16 cellular contexts compared by ENCODE assay signal in the genomic region with DNA sequence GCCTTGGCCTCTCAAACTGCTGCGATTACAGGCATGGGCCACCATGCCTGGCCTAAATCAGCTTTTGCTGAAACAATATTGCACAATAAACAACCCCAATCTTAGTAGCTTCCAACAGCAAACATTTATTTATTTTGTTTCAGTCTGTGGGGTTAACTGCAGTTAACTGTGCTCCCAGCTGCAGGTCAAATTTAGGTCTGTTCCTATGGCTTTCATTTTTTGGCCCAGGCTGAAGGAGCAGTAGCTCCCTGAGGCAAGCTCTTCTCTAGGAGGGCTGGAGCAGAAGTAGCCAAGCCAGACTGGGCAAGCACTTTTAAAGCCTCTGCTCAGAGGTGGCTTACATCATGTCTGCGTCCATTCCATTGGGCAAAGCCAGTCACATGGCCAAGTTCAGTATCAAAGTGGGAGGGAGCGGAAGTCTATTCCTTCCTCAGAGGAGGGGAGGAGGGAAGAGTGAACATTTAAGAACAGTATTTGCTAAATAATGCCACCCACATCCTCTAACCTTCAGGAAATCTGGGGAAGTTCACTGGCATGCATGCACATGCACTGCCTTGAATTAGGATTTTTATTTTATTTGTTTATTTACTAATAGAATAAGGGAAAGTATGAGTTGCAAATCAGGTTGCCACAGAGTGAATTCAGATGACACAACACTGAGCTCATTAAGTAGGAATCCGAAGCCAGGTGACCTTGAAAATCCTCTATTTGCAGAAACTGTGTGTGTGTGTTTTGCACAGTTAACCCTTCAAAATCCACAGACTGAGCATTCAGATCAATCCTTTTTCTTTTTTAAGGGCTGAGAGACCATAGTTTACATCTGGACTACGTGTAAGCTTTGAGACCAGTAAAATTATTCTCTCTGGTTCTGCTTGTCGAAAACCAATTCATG.
DNase-seq lines count a peak whose midpoint lies in the region; ATAC-seq, FAIRE-seq and TF ChIP-seq lines count a peak whose summit lies in the region.
"Had no signal": no experiment of that assay in that cellular context is flagged by ENCODE, and none has a peak within 500 bp of the region (broad histone marks: within the 10 kb centered on the region; RNA-seq: fewer than 3 reads in every experiment).

No MANE protein-coding gene starts in this region.

- H2AFZ ChIP-seq in HepG2 (ENCODE audit: low read length) = no peak overlapping the region
- H2AFZ ChIP-seq: PC-9 had no signal

- TF ChIP-seq EP300 in HepG2 (IDR thresholded peaks at IDR 0.05; ENCODE audit: low read depth in 2 of 2, low read length in 2 of 2) (no peak), HepG2 (CRISPR knock-in tag; IDR thresholded peaks at IDR 0.05; ENCODE audit: borderline replicate concordance) (no peak)

- H3K79me2 ChIP-seq in HepG2 (ENCODE audit: insufficient read depth, low read length) = no peaks in the 10 kb centered on the region

- H3K27ac ChIP-seq in HepG2 (ENCODE audit: extremely low read length, insufficient read depth, low read length) = no peak overlapping the region
- H3K27ac ChIP-seq: PC-9 had no signal

- BruUV-seq in HepG2 (replicated peaks; lab: Mats Ljungman, UMichigan) = no TSS peak

- DNase-seq in DMS53 treated with DMSO at 0.1 percent for 48 hours (lab: John Stamatoyannopoulos, UW; ENCODE audit: unreplicated experiment) (peak; percentile 3), HuH-7.5 (ENCODE audit: low spot score) (peak; percentile 26), bronchial epithelial cell (ENCODE audit: low read depth) (peak; percentile 60), HepG2 (ENCODE audit: low spot score) (peak; percentile 50), T-helper 2 cell (no peak), GDM1 (lab: John Stamatoyannopoulos, UW) (no peak), glomerular visceral epithelial cell (ENCODE audit: extremely low spot score) (no peak)
- DNase-seq: activated B cell treated with CpG ODN at 0.5 μM for 24 hours; activated naive CD4-positive, alpha-beta T cell treated with anti-CD3 and anti-CD28 coated beads for 36 hours; NCI-H1417 treated with DMSO at 0.1 percent for 48 hours; NCI-H345; PC-9; stimulated activated naive CD4-positive, alpha-beta T cell treated with Interleukin-2 at 50 U/mL for 16 hours; SW 1271 had no signal

- FAIRE-seq in bronchial epithelial cell (lab: Jason Lieb, UNC) (peak; percentile 70), HepG2 (lab: Jason Lieb, UNC) (no peak)
- FAIRE-seq: H54 had no signal

- TF ChIP-seq CTCF in bronchial epithelial cell (IDR thresholded peaks at IDR 0.05; ENCODE audit: insufficient read depth, low read length, severe bottlenecking) (no peak), HepG2 (CRISPR knock-in tag; IDR thresholded peaks at IDR 0.05) (no peak)

- no peaks in the 10 kb centered on the region for H3K36me3 ChIP-seq in bronchial epithelial cell (ENCODE audit: control insufficient read depth, insufficient read depth, low read length)
- no peaks in the 10 kb centered on the region for H3K36me3 ChIP-seq in HepG2 (replicated peaks in 1 of 2; ENCODE audit: control insufficient read depth in 1 of 2, insufficient read depth in 2 of 2, low read length in 2 of 2)

- no peak overlapping the region for H3K4me3 ChIP-seq in bronchial epithelial cell (ENCODE audit: low read depth, low read length)
- H3K4me3 ChIP-seq in HepG2 (replicated peaks in 1 of 3; ENCODE audit: insufficient read depth in 1 of 3, low read depth in 2 of 3, low read length in 3 of 3) = no peak overlapping the region
- H3K4me3 ChIP-seq: PC-9 had no signal

- WGBS in HepG2 (ENCODE audit: low lambda C conversion rate) = 29% methylated on average over 6 of the region's 6 CpGs

- no peaks in the 10 kb centered on the region for H4K20me1 ChIP-seq in HepG2 (ENCODE audit: insufficient read depth, low read length)

- POLR2A ChIA-PET in HepG2 (lab: Yijun Ruan, JAX) = no interaction called here

- no peak for TF ChIP-seq RAD21 in HepG2 (CRISPR knock-in tag; IDR thresholded peaks at IDR 0.05)

- H3K4me1 ChIP-seq in HepG2 (ENCODE audit: insufficient read depth, low read length) = peaks cover 8% of the 10 kb centered on the region; the same call in 1 of the 2 replicates

- H3K9ac ChIP-seq in HepG2 (ENCODE audit: insufficient read depth, low read depth, low read length) = no peak overlapping the region

- CTCF ChIA-PET in HepG2 (lab: Yijun Ruan, JAX; ENCODE audit: low intra/inter-chr PET ratio, low total read pairs) = no interaction called here

- no peak overlapping the region for H3K4me2 ChIP-seq in HepG2 (ENCODE audit: low read depth, low read length)
- H3K4me2 ChIP-seq: PC-9 had no signal

- TF ChIP-seq POLR2A in HepG2 (IDR thresholded peaks at IDR 0.05; ENCODE audit: insufficient read depth in 1 of 2, low read depth in 2 of 2, low read length in 2 of 2) = no peak

- H3K27me3 ChIP-seq in bronchial epithelial cell (ENCODE audit: control insufficient read depth, insufficient read depth, low read length) (no peaks in the 10 kb centered on the region), HepG2 (ENCODE audit: control insufficient read depth in 1 of 2, insufficient read depth in 2 of 2, low read length in 2 of 2) (no peaks in the 10 kb centered on the region)

- intact Hi-C loops in HepG2 (cut with micrococcal nuclease; ENCODE audit: unreplicated experiment) = no loop called here

- in situ Hi-C loops in HepG2 (cut with HindIII; ENCODE audit: extremely low pct_ligation_motif_present, low pct_unique_long_range_greater_than_20kb) = no loop called here

- H3K9me3 ChIP-seq in HepG2 (ENCODE audit: low read length) = no peaks in the 10 kb centered on the region

- peak; percentile 80 for ATAC-seq in HepG2
- ATAC-seq in HG02610 (IDR thresholded peaks at IDR 0.05; ENCODE audit: unreplicated experiment) = no peak

TF ChIP-seq in HepG2, 621 proteins besides CTCF, POLR2A, EP300 and RAD21 (continues in another document):
- TF ChIP-seq CEBPB (IDR thresholded peaks at IDR 0.05; ENCODE audit: borderline replicate concordance, low read depth, low read length) (peak; percentile 53; the same call in 1 of the 2 replicates), ZBTB42 (CRISPR knock-in tag; IDR thresholded peaks at IDR 0.05) (no peak), POGZ (CRISPR knock-in tag; IDR thresholded peaks at IDR 0.05) (0 out of 2 replicates have a peak, but pooled peaks have one; percentile 18), ZSCAN12 (CRISPR knock-in tag; IDR thresholded peaks at IDR 0.05) (no peak), GABPA (IDR thresholded peaks at IDR 0.05; ENCODE audit: low read depth, low read length) (no peak), GABPA (CRISPR knock-in tag; IDR thresholded peaks at IDR 0.05; ENCODE audit: low read depth) (peak; percentile 16; the same call in 1 of the 2 replicates)
- TF ChIP-seq, protein P1, sequence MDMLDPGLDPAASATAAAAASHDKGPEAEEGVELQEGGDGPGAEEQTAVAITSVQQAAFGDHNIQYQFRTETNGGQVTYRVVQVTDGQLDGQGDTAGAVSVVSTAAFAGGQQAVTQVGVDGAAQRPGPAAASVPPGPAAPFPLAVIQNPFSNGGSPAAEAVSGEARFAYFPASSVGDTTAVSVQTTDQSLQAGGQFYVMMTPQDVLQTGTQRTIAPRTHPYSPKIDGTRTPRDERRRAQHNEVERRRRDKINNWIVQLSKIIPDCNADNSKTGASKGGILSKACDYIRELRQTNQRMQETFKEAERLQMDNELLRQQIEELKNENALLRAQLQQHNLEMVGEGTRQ (IDR thresholded peaks at IDR 0.05; ENCODE audit: low read depth, low read length) = peak; percentile 77
- TF ChIP-seq, protein P1 (CRISPR knock-in tag; IDR thresholded peaks at IDR 0.05; ENCODE audit: borderline replicate concordance) = peak; percentile 58; the same call in 1 of the 2 replicates
- TF ChIP-seq, protein P2, sequence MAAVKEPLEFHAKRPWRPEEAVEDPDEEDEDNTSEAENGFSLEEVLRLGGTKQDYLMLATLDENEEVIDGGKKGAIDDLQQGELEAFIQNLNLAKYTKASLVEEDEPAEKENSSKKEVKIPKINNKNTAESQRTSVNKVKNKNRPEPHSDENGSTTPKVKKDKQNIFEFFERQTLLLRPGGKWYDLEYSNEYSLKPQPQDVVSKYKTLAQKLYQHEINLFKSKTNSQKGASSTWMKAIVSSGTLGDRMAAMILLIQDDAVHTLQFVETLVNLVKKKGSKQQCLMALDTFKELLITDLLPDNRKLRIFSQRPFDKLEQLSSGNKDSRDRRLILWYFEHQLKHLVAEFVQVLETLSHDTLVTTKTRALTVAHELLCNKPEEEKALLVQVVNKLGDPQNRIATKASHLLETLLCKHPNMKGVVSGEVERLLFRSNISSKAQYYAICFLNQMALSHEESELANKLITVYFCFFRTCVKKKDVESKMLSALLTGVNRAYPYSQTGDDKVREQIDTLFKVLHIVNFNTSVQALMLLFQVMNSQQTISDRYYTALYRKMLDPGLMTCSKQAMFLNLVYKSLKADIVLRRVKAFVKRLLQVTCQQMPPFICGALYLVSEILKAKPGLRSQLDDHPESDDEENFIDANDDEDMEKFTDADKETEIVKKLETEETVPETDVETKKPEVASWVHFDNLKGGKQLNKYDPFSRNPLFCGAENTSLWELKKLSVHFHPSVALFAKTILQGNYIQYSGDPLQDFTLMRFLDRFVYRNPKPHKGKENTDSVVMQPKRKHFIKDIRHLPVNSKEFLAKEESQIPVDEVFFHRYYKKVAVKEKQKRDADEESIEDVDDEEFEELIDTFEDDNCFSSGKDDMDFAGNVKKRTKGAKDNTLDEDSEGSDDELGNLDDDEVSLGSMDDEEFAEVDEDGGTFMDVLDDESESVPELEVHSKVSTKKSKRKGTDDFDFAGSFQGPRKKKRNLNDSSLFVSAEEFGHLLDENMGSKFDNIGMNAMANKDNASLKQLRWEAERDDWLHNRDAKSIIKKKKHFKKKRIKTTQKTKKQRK (IDR thresholded peaks at IDR 0.05; ENCODE audit: low read length) = no peak
- TF ChIP-seq, protein P3, sequence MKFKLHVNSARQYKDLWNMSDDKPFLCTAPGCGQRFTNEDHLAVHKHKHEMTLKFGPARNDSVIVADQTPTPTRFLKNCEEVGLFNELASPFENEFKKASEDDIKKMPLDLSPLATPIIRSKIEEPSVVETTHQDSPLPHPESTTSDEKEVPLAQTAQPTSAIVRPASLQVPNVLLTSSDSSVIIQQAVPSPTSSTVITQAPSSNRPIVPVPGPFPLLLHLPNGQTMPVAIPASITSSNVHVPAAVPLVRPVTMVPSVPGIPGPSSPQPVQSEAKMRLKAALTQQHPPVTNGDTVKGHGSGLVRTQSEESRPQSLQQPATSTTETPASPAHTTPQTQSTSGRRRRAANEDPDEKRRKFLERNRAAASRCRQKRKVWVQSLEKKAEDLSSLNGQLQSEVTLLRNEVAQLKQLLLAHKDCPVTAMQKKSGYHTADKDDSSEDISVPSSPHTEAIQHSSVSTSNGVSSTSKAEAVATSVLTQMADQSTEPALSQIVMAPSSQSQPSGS (CRISPR knock-in tag; IDR thresholded peaks at IDR 0.05) = 0 out of 2 replicates have a peak, but pooled peaks have one; percentile 17

Comparison
In these comparisons a context has a peak if more than half of its experiments do, and no peak if none do; other contexts are left out.
1. DNase-seq: peak in DMS53 treated with DMSO at 0.1 percent for 48 hours (single experiment), HuH-7.5 (single experiment), bronchial epithelial cell (single experiment) and HepG2 (single experiment); none in T-helper 2 cell (0 of 5), GDM1 (single experiment) and glomerular visceral epithelial cell (single experiment).